ENCODE assay signal across 8 cellular contexts in genomic region chr3:183099838-183100204, GRCh38. TPM values are rescaled to one million over a fixed set of nuclear protein-coding genes. Genes with fewer than 3 reads are reported as not detected.
DNase-seq lines count a peak whose midpoint lies in the region; ATAC-seq lines count a peak whose summit lies in the region.

No MANE protein-coding gene starts in this region.

- H3K9ac ChIP-seq in GM23248, result peak overlapping the region; percentile 47
- H3K9ac ChIP-seq in adipocyte (ENCODE audit: low read length), result peak overlapping the region; percentile 32

- in situ Hi-C loops in GM23248 (cut with MboI), result no loop called here

- H3K36me3 ChIP-seq in ACC112 (ENCODE audit: insufficient read depth, low read length), result no peaks in the 10 kb centered on the region
- H3K36me3 ChIP-seq in GM23248 (ENCODE audit: low read depth), result no peaks in the 10 kb centered on the region
- no peaks in the 10 kb centered on the region for H3K36me3 ChIP-seq in adipocyte (ENCODE audit: control insufficient read depth, insufficient read depth, low read length, severe bottlenecking)

- no peaks in the 10 kb centered on the region for H4K20me1 ChIP-seq in GM23248 (ENCODE audit: insufficient read depth)

- no peaks in the 10 kb centered on the region for H3K9me2 ChIP-seq in GM23248 (ENCODE audit: insufficient read depth)

- no peaks in the 10 kb centered on the region for H3K9me3 ChIP-seq in GM23248 (ENCODE audit: low read depth)
- H3K9me3 ChIP-seq in adipocyte (ENCODE audit: control insufficient read depth, low read length), result no peaks in the 10 kb centered on the region
- no peaks in the 10 kb centered on the region for H3K9me3 ChIP-seq in mononuclear cell (ENCODE audit: low read depth, low read length)

- H3K27ac ChIP-seq in ACC112 (ENCODE audit: low read depth, low read length) (peak overlapping the region; percentile 89), GM23248 (peak overlapping the region; percentile 40)

- H3K79me2 ChIP-seq in ACC112 (ENCODE audit: control insufficient read depth, insufficient read depth, low read length, unreplicated experiment), result peaks cover 22% of the 10 kb centered on the region
- H3K79me2 ChIP-seq in GM23248 (ENCODE audit: insufficient read depth), result peaks cover 19% of the 10 kb centered on the region

- H3K4me3 ChIP-seq in ACC112 (ENCODE audit: low read depth, low read length) (peak overlapping the region; percentile 92), GM23248 (peak overlapping the region; percentile 91), adipocyte (ENCODE audit: low read length) (peak overlapping the region; percentile 94), mononuclear cell (ENCODE audit: low read length) (peak overlapping the region; percentile 87)

- H2AFZ ChIP-seq in ACC112 (ENCODE audit: low read length, unreplicated experiment) (no peak overlapping the region), GM23248 (peak overlapping the region; percentile 65)

- DNase-seq in GM23248, result no peak
- no peak for DNase-seq in adipocyte (ENCODE audit: low read depth)
- no peak for DNase-seq in foreskin melanocyte
- no peak for DNase-seq in NCI-H748 (lab: John Stamatoyannopoulos, UW; ENCODE audit: unreplicated experiment)
- no peak for DNase-seq in DMS 273 (lab: John Stamatoyannopoulos, UW; ENCODE audit: unreplicated experiment)

- H3K27me3 ChIP-seq in ACC112 (ENCODE audit: insufficient read depth, low read length), result no peaks in the 10 kb centered on the region
- no peaks in the 10 kb centered on the region for H3K27me3 ChIP-seq in GM23248 (replicated peaks; ENCODE audit: insufficient read depth)
- H3K27me3 ChIP-seq in adipocyte (replicated peaks; ENCODE audit: control insufficient read depth, insufficient read depth, low read length), result no peaks in the 10 kb centered on the region
- no peaks in the 10 kb centered on the region for H3K27me3 ChIP-seq in mononuclear cell (ENCODE audit: insufficient read depth, low read length)

- ATAC-seq in GM18520 (IDR thresholded peaks at IDR 0.05; ENCODE audit: unreplicated experiment), result no peak

- peaks cover 6% of the 10 kb centered on the region; the same call in 1 of the 2 replicates for H3F3A ChIP-seq in GM23248 (ENCODE audit: insufficient read depth)

- H3K4me2 ChIP-seq in GM23248 (ENCODE audit: unreplicated experiment), result peak overlapping the region; percentile 79

- WGBS in GM23248 (ENCODE audit: low coverage in 1 of 2, low lambda C conversion rate in 2 of 2, missing lambda C conversion rate in 2 of 2), 2 experiments, result 0% methylated on average over 1 of the region's 1 CpG

- H3K4me1 ChIP-seq in ACC112 (ENCODE audit: control insufficient read depth, insufficient read depth, low read length, unreplicated experiment) (peaks cover 8% of the 10 kb centered on the region), GM23248 (ENCODE audit: insufficient read depth) (peaks cover 9% of the 10 kb centered on the region; the same call in 1 of the 2 replicates), adipocyte (ENCODE audit: control insufficient read depth, insufficient read depth, low read length) (peaks cover 17% of the 10 kb centered on the region), mononuclear cell (ENCODE audit: insufficient read depth, low read length) (peaks cover 15% of the 10 kb centered on the region)

RNA-seq across cellular contexts. Expression of gene MCCC1, which starts 0.5 kb away (rescaled TPM):
- 20.4 and 22.3 TPM in 2 replicates for total RNA-seq in GM23248 (2014; rRNA removed; shearing (Covaris generic))
- polyA plus RNA-seq in GM23248 (2016; fragmentation: Nextera tagmentation; extraction: Ambion mirVana), result 17.5 and 21.5 TPM in 2 replicates
- 16.7 TPM for total RNA-seq in mononuclear cell
